ENCODE assay signal across 1 cellular context in the genomic region with DNA sequence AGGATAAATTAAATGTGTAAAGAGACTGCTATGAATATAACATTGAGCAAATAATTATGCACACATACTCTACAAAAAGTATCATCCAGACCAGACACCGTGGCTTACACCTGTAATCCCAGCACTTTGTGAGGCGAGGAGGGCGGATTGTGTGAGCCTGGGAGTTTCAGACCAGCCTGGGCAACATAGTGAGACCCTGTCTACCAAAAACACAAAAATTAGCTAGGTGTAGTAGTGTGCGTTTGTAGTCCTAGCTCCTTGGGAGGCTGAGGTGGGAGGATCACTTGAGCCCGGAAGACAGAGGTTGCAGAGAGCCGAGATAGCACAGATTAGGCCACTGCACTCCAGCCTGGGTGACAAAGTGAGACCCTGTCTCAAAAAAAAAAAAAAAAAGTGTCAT.
TF ChIP-seq lines count a peak whose summit lies in the region.

No MANE protein-coding gene starts in this region.

TF ChIP-seq in K562, 482 proteins besides CTCF, POLR2A, EP300 and RAD21:
- peak; percentile 64 for TF ChIP-seq ZNF121 (CRISPR knock-in tag; conservative IDR thresholded peaks at IDR 0.05)
- no peak for TF ChIP-seq ASH1L (IDR thresholded peaks at IDR 0.05; ENCODE audit: borderline replicate concordance, low read depth, partially characterized antibody)
- TF ChIP-seq, protein P1, sequence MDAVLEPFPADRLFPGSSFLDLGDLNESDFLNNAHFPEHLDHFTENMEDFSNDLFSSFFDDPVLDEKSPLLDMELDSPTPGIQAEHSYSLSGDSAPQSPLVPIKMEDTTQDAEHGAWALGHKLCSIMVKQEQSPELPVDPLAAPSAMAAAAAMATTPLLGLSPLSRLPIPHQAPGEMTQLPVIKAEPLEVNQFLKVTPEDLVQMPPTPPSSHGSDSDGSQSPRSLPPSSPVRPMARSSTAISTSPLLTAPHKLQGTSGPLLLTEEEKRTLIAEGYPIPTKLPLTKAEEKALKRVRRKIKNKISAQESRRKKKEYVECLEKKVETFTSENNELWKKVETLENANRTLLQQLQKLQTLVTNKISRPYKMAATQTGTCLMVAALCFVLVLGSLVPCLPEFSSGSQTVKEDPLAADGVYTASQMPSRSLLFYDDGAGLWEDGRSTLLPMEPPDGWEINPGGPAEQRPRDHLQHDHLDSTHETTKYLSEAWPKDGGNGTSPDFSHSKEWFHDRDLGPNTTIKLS (IDR thresholded peaks at IDR 0.05; ENCODE audit: borderline replicate concordance, low read depth): no peak
- no peak for TF ChIP-seq HEY1 (CRISPR knock-in tag; IDR thresholded peaks at IDR 0.05; ENCODE audit: borderline replicate concordance)
- TF ChIP-seq RBM25 (IDR thresholded peaks at IDR 0.05; ENCODE audit: low read depth, low read length, severe bottlenecking): peak; percentile 8
- TF ChIP-seq, protein P2, sequence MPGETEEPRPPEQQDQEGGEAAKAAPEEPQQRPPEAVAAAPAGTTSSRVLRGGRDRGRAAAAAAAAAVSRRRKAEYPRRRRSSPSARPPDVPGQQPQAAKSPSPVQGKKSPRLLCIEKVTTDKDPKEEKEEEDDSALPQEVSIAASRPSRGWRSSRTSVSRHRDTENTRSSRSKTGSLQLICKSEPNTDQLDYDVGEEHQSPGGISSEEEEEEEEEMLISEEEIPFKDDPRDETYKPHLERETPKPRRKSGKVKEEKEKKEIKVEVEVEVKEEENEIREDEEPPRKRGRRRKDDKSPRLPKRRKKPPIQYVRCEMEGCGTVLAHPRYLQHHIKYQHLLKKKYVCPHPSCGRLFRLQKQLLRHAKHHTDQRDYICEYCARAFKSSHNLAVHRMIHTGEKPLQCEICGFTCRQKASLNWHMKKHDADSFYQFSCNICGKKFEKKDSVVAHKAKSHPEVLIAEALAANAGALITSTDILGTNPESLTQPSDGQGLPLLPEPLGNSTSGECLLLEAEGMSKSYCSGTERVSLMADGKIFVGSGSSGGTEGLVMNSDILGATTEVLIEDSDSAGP (CRISPR knock-in tag; IDR thresholded peaks at IDR 0.05): no peak
- no peak for TF ChIP-seq DMBX1 (CRISPR knock-in tag; IDR thresholded peaks at IDR 0.05; ENCODE audit: borderline replicate concordance)
- TF ChIP-seq ZNF77 (CRISPR knock-in tag; IDR thresholded peaks at IDR 0.05): no peak
- no peak for TF ChIP-seq CBX1 (IDR thresholded peaks at IDR 0.05; ENCODE audit: low read depth)
- TF ChIP-seq SRSF1 (IDR thresholded peaks at IDR 0.05; ENCODE audit: low read depth, low read length): no peak
- TF ChIP-seq, protein P3, sequence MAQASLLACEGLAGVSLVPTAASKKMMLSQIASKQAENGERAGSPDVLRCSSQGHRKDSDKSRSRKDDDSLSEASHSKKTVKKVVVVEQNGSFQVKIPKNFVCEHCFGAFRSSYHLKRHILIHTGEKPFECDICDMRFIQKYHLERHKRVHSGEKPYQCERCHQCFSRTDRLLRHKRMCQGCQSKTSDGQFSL (CRISPR knock-in tag; IDR thresholded peaks at IDR 0.05): no peak
- TF ChIP-seq, protein P3 (tag; IDR thresholded peaks at IDR 0.05): no peak
- TF ChIP-seq ZNF707 (CRISPR knock-in tag; conservative IDR thresholded peaks at IDR 0.05): no peak
- no peak for TF ChIP-seq TAF15 (IDR thresholded peaks at IDR 0.05; ENCODE audit: low read depth, low read length)
- TF ChIP-seq, protein P4, sequence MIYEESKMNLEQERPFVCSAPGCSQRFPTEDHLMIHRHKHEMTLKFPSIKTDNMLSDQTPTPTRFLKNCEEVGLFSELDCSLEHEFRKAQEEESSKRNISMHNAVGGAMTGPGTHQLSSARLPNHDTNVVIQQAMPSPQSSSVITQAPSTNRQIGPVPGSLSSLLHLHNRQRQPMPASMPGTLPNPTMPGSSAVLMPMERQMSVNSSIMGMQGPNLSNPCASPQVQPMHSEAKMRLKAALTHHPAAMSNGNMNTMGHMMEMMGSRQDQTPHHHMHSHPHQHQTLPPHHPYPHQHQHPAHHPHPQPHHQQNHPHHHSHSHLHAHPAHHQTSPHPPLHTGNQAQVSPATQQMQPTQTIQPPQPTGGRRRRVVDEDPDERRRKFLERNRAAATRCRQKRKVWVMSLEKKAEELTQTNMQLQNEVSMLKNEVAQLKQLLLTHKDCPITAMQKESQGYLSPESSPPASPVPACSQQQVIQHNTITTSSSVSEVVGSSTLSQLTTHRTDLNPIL (CRISPR knock-in tag; IDR thresholded peaks at IDR 0.05): no peak
- TF ChIP-seq, protein P5, sequence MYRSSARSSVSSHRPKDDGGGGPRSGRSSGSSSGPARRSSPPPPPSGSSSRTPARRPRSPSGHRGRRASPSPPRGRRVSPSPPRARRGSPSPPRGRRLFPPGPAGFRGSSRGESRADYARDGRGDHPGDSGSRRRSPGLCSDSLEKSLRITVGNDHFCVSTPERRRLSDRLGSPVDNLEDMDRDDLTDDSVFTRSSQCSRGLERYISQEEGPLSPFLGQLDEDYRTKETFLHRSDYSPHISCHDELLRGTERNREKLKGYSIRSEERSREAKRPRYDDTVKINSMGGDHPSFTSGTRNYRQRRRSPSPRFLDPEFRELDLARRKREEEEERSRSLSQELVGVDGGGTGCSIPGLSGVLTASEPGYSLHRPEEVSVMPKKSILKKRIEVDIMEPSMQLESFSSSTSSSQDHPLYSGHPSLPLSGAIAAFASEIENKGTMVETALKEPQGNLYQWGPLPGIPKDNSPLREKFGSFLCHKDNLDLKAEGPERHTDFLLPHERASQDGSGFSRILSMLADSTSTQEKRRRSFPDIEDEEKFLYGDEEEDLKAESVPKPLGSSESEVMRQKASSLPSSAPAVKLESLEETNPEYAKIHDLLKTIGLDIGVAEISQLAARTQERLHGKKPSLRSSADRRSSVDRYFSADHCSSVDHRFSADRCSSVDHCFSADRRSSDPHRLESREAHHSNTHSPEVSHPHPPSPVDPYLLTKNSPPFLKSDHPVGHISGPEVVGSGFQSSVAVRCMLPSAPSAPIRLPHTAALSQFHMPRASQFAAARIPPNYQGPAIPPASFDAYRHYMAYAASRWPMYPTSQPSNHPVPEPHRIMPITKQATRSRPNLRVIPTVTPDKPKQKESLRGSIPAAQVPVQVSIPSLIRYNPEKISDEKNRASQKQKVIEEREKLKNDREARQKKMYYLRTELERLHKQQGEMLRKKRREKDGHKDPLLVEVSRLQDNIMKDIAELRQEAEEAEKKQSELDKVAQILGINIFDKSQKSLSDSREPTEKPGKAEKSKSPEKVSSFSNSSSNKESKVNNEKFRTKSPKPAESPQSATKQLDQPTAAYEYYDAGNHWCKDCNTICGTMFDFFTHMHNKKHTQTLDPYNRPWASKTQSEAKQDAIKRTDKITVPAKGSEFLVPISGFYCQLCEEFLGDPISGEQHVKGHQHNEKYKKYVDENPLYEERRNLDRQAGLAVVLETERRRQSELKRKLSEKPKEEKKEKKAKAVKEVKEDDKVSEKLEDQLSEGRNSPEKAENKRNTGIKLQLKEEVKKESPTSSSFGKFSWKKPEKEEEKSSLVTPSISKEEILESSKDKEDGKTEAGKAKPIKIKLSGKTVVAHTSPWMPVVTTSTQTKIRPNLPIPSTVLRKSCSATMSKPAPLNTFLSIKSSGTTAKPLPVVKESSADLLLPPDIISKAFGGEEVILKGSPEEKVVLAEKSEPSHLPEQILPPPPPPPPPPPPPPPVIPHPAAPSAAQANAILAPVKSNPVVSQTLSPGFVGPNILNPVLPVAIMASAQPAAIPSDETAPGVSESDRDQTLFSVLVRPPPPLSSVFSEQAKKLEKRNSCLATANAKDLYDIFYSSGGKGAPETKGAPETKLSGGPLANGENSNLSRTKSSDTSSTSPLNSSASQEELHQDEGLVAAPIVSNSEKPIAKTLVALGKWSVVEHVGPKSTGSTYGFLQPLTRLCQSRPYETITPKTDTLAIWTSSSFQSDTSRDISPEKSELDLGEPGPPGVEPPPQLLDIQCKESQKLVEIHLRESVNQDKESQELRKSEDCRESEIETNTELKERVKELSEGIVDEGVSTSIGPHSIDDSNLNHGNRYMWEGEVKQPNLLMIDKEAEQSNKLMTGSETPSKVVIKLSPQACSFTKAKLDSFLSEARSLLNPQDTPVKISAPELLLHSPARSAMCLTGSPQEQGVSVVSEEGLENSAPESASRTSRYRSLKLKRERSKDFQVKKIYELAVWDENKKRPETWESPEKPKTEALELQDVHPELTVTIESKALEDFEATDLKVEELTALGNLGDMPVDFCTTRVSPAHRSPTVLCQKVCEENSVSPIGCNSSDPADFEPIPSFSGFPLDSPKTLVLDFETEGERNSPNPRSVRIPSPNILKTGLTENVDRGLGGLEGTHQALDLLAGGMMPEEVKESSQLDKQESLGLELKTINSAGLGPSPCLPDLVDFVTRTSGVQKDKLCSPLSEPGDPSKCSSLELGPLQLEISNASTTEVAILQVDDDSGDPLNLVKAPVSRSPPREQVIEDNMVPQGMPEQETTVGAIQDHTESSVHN (IDR thresholded peaks at IDR 0.05; ENCODE audit: borderline replicate concordance in 1 of 2, low read depth in 1 of 2): no peak
- TF ChIP-seq, protein P6, sequence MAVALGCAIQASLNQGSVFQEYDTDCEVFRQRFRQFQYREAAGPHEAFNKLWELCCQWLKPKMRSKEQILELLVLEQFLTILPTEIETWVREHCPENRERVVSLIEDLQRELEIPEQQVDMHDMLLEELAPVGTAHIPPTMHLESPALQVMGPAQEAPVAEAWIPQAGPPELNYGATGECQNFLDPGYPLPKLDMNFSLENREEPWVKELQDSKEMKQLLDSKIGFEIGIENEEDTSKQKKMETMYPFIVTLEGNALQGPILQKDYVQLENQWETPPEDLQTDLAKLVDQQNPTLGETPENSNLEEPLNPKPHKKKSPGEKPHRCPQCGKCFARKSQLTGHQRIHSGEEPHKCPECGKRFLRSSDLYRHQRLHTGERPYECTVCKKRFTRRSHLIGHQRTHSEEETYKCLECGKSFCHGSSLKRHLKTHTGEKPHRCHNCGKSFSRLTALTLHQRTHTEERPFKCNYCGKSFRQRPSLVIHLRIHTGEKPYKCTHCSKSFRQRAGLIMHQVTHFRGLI (CRISPR knock-in tag; IDR thresholded peaks at IDR 0.05): no peak
